In genomic region chr14:31291210-31291609, GRCh38 we compare ENCODE assay signal across 20 cellular contexts.
DNase-seq lines count a peak whose midpoint lies in the region; ATAC-seq and TF ChIP-seq lines count a peak whose summit lies in the region.
"Had no signal": no experiment of that assay in that cellular context is flagged by ENCODE, and none has a peak within 500 bp of the region (broad histone marks: within the 10 kb centered on the region; RNA-seq: fewer than 3 reads in every experiment).

No MANE protein-coding gene starts in this region.

- H3K9ac ChIP-seq in Loucy (ENCODE audit: low read depth, low read length, poor library complexity, severe bottlenecking): no peak overlapping the region

- DNase-seq in Calu3 (no peak), SJSA1 (ENCODE audit: low read depth in 1 of 2, low spot score in 2 of 2) (peak in 1 of 2 experiments; percentile 15), fibroblast of gingiva (ENCODE audit: low read depth) (peak; percentile 60), NCI-H1417 treated with DMSO at 0.1 percent for 48 hours (lab: John Stamatoyannopoulos, UW) (no peak), natural killer cell (no peak)
- DNase-seq: ACHN; activated CD4-positive, alpha-beta T cell treated with anti-CD3 and anti-CD28 coated beads, Interleukin-2, amount 50 U/mL, for 48 hours; activated naive CD8-positive, alpha-beta T cell treated with anti-CD3 and anti-CD28 coated beads, Interleukin-2, amount 50 U/mL, for 24 hours; activated T-cell treated with anti-CD3 and anti-CD28 coated beads, Interleukin-2, amount 50 U/mL, for 48 hours; NCI-H2107; NCI-H748 treated with DMSO at 0.1 percent for 48 hours; stimulated activated naive CD8-positive, alpha-beta T cell treated with anti-CD3 and anti-CD28 coated beads, Interleukin-15, Interleukin-2, amounts not matched to agents 100 U/mL and 50 U/mL, for 24 hours had no signal

- H3K27me3 Mint-ChIP-seq in Calu3 (ENCODE audit: unreplicated experiment) (no peaks in the 10 kb centered on the region), natural killer cell (ENCODE audit: low read depth in 2 of 2) (no peaks in the 10 kb centered on the region)
- H3K27me3 Mint-ChIP-seq: activated naive CD8-positive, alpha-beta T cell treated with anti-CD3 and anti-CD28 coated beads, Interleukin-2, amount 50 U/mL, for 24 hours; central memory CD8-positive, alpha-beta T cell had no signal

- no TSS peak for BruUV-seq in Calu3 (replicated peaks; lab: Mats Ljungman, UMichigan)

- no peaks in the 10 kb centered on the region; the same call in 1 of the 2 replicates for H3K9me3 ChIP-seq in Loucy (ENCODE audit: insufficient read depth, low read depth, low read length)
- H3K9me3 ChIP-seq in SJSA1 (replicated peaks): no peaks in the 10 kb centered on the region

- intact Hi-C loops in Calu3 (cut with micrococcal nuclease; ENCODE audit: unreplicated experiment): no loop called here
- intact Hi-C loops in natural killer cell (cut with micrococcal nuclease): no loop called here

- H3K27ac ChIP-seq in SJSA1: peak overlapping the region; percentile 69

- H3K4me3 ChIP-seq in Loucy (ENCODE audit: low read length, poor library complexity, severe bottlenecking) (no peak overlapping the region), SJSA1 (no peak overlapping the region)
- H3K4me3 ChIP-seq: GM12878 had no signal

- no peaks in the 10 kb centered on the region for H3K9me2 ChIP-seq in Loucy (replicated peaks; ENCODE audit: low read depth, low read length)

- H3K4me1 Mint-ChIP-seq in Calu3 (ENCODE audit: low read depth, unreplicated experiment): peaks cover 10% of the 10 kb centered on the region
- no peaks in the 10 kb centered on the region for H3K4me1 Mint-ChIP-seq in natural killer cell
- H3K4me1 Mint-ChIP-seq: activated naive CD8-positive, alpha-beta T cell treated with anti-CD3 and anti-CD28 coated beads, Interleukin-2, amount 50 U/mL, for 24 hours; central memory CD8-positive, alpha-beta T cell had no signal

- CTCF ChIA-PET in Calu3 (lab: Charles Lee): no interaction called here

- no peak overlapping the region for H3K4me2 ChIP-seq in Loucy (ENCODE audit: low read depth, low read length, poor library complexity, severe bottlenecking)

- no peaks in the 10 kb centered on the region for H3K36me3 ChIP-seq in Loucy (ENCODE audit: insufficient read depth, low read length)
- no peaks in the 10 kb centered on the region for H3K36me3 ChIP-seq in SJSA1

- no peaks in the 10 kb centered on the region for H3K4me1 ChIP-seq in Loucy (ENCODE audit: insufficient read depth, low read length, poor library complexity, severe bottlenecking)
- peaks cover 46% of the 10 kb centered on the region for H3K4me1 ChIP-seq in SJSA1 (replicated peaks)

- H2AFZ ChIP-seq in Loucy (ENCODE audit: low read length): peak overlapping the region; percentile 20; the same call in 1 of the 2 replicates

- no peaks in the 10 kb centered on the region for H3F3A ChIP-seq in Loucy (ENCODE audit: low read depth)

- ATAC-seq in natural killer cell: no peak
- no peak for ATAC-seq in HG03095 (IDR thresholded peaks at IDR 0.05; ENCODE audit: unreplicated experiment)
- ATAC-seq in GM21447 (IDR thresholded peaks at IDR 0.05; ENCODE audit: unreplicated experiment): no peak
- ATAC-seq: activated naive CD8-positive, alpha-beta T cell treated with anti-CD3 and anti-CD28 coated beads, Interleukin-2, amount 50 U/mL, for 24 hours; GM12878; HCT116; Right ventricle myocardium inferior; stimulated activated naive CD8-positive, alpha-beta T cell treated with anti-CD3 and anti-CD28 coated beads, Interleukin-15, Interleukin-2, amounts not matched to agents 100 U/mL and 50 U/mL, for 24 hours had no signal

- TF ChIP-seq CTCF in Calu3 (IDR thresholded peaks at IDR 0.05; ENCODE audit: unreplicated experiment) (no peak), Loucy (conservative IDR thresholded peaks at IDR 0.05; ENCODE audit: low read length) (no peak), natural killer cell (IDR thresholded peaks at IDR 0.05) (no peak)

- H3K27me3 ChIP-seq in Loucy (ENCODE audit: insufficient read depth, low read length, poor library complexity, severe bottlenecking) (no peaks in the 10 kb centered on the region), SJSA1 (replicated peaks) (no peaks in the 10 kb centered on the region)

- H4K20me1 ChIP-seq in Loucy (ENCODE audit: insufficient read depth, low read length, poor library complexity, severe bottlenecking): no peaks in the 10 kb centered on the region

- no peaks in the 10 kb centered on the region for H3K9me3 Mint-ChIP-seq in Calu3 (ENCODE audit: low read depth, unreplicated experiment)
- no peaks in the 10 kb centered on the region for H3K9me3 Mint-ChIP-seq in natural killer cell
- H3K9me3 Mint-ChIP-seq: activated naive CD8-positive, alpha-beta T cell treated with anti-CD3 and anti-CD28 coated beads, Interleukin-2, amount 50 U/mL, for 24 hours; central memory CD8-positive, alpha-beta T cell; nephron had no signal

- H3K4me3 Mint-ChIP-seq in Calu3 (ENCODE audit: low read depth, unreplicated experiment): no peak overlapping the region
- H3K4me3 Mint-ChIP-seq in natural killer cell: no peak overlapping the region
- H3K4me3 Mint-ChIP-seq: activated naive CD8-positive, alpha-beta T cell treated with anti-CD3 and anti-CD28 coated beads, Interleukin-2, amount 50 U/mL, for 24 hours; central memory CD8-positive, alpha-beta T cell; nephron had no signal

- H3K27ac Mint-ChIP-seq in Calu3 (ENCODE audit: unreplicated experiment): peak overlapping the region; percentile 82
- H3K27ac Mint-ChIP-seq in natural killer cell: no peak overlapping the region
- H3K27ac Mint-ChIP-seq: activated naive CD8-positive, alpha-beta T cell treated with anti-CD3 and anti-CD28 coated beads, Interleukin-2, amount 50 U/mL, for 24 hours; nephron had no signal

- no peaks in the 10 kb centered on the region for H3K79me2 ChIP-seq in Loucy (ENCODE audit: insufficient read depth, low read length)

- peaks cover 8% of the 10 kb centered on the region for H3K36me3 Mint-ChIP-seq in Calu3 (ENCODE audit: insufficient read depth, unreplicated experiment)
- no peaks in the 10 kb centered on the region for H3K36me3 Mint-ChIP-seq in natural killer cell
